In genomic region chr5:58060971-58061370, GRCh38 we compare ENCODE assay signal across 17 cellular contexts.
DNase-seq lines count a peak whose midpoint lies in the region; ATAC-seq, FAIRE-seq and TF ChIP-seq lines count a peak whose summit lies in the region.
"Had no signal": no experiment of that assay in that cellular context is flagged by ENCODE, and none has a peak within 500 bp of the region (broad histone marks: within the 10 kb centered on the region; RNA-seq: fewer than 3 reads in every experiment).

No MANE protein-coding gene starts in this region.

- FAIRE-seq in GM12891 (lab: Jason Lieb, UNC), result no peak
- FAIRE-seq: GM12892, pancreas had no signal

- H3K36me3 ChIP-seq in RWPE2 (ENCODE audit: low read depth), result no peaks in the 10 kb centered on the region
- no peaks in the 10 kb centered on the region for H3K36me3 ChIP-seq in gastrocnemius medialis
- H3K36me3 ChIP-seq: BLaER1 treated with 17β-estradiol and CSF1 and Interleukin-3, amounts not matched to agents 10 nM and 100 nM; pancreas; suprapubic skin had no signal

- in situ Hi-C loops in gastrocnemius medialis (cut with MboI; ENCODE audit: low sequenced_read_pairs in 4 of 4), result no loop called here

- DNase-seq in ELR (ENCODE audit: low read depth) (peak; percentile 39), RWPE2 (ENCODE audit: low spot score) (no peak), fibroblast of villous mesenchyme (ENCODE audit: low read depth) (peak; percentile 29), omental fat pad (ENCODE audit: low spot score) (no peak), NCI-H748 treated with DMSO at 0.1 percent for 48 hours (lab: John Stamatoyannopoulos, UW) (no peak), GM12891 (ENCODE audit: insufficient read length, low spot score) (no peak), gastrocnemius medialis (no peak)
- DNase-seq in activated naive CD4-positive, alpha-beta T cell treated with Interleukin-2 at 50 U/mL for 16 hours, result no peak
- DNase-seq: activated CD4-positive, alpha-beta T cell treated with anti-CD3 and anti-CD28 coated beads for 1 hour; activated T-cell treated with anti-CD3 and anti-CD28 coated beads for 4 hours; NCI-H1694 treated with DMSO at 0.1 percent for 48 hours; NCI-H526; pancreas had no signal

- no peak overlapping the region for H3K27ac ChIP-seq in RWPE2 (ENCODE audit: poor library complexity, severe bottlenecking)
- no peak overlapping the region for H3K27ac ChIP-seq in gastrocnemius medialis
- H3K27ac ChIP-seq: BLaER1 treated with 17β-estradiol and CSF1 and Interleukin-3, amounts not matched to agents 10 nM and 100 nM; pancreas; suprapubic skin had no signal

- TF ChIP-seq POLR2A in GM12891 (IDR thresholded peaks at IDR 0.05; ENCODE audit: low read depth, low read length), result no peak
- no peak for TF ChIP-seq POLR2A in gastrocnemius medialis (IDR thresholded peaks at IDR 0.05)

- intact Hi-C loops in gastrocnemius medialis (cut with DNase I; ENCODE audit: low total_unique reads), result no loop called here

- no peaks in the 10 kb centered on the region for H3K27me3 ChIP-seq in RWPE2 (ENCODE audit: insufficient read depth, poor library complexity, severe bottlenecking)
- H3K27me3 ChIP-seq in gastrocnemius medialis, result no peaks in the 10 kb centered on the region
- H3K27me3 ChIP-seq: BLaER1 treated with 17β-estradiol and CSF1 and Interleukin-3, amounts not matched to agents 10 nM and 100 nM; pancreas; suprapubic skin had no signal

- no peaks in the 10 kb centered on the region for H3K9me3 ChIP-seq in RWPE2 (ENCODE audit: severe bottlenecking)
- no peaks in the 10 kb centered on the region for H3K9me3 ChIP-seq in gastrocnemius medialis
- H3K9me3 ChIP-seq: pancreas had no signal

- ATAC-seq in RWPE2 (ENCODE audit: low read depth) (peak; percentile 40; the same call in 1 of the 3 replicates), omental fat pad (ENCODE audit: low FRiP score) (peak; percentile 88), gastrocnemius medialis (no peak)

- no peak overlapping the region for H3K4me3 ChIP-seq in RWPE2 (ENCODE audit: severe bottlenecking)
- no peak overlapping the region for H3K4me3 ChIP-seq in fibroblast of villous mesenchyme (ENCODE audit: low read depth, low read length)
- no peak overlapping the region for H3K4me3 ChIP-seq in gastrocnemius medialis
- H3K4me3 ChIP-seq: BLaER1 treated with 17β-estradiol and CSF1 and Interleukin-3, amounts not matched to agents 10 nM and 100 nM; lung; pancreas; suprapubic skin had no signal

- H3K4me1 ChIP-seq in RWPE2 (ENCODE audit: insufficient read depth, poor library complexity, severe bottlenecking) (no peaks in the 10 kb centered on the region), gastrocnemius medialis (no peaks in the 10 kb centered on the region)
- H3K4me1 ChIP-seq: BLaER1 treated with 17β-estradiol and CSF1 and Interleukin-3, amounts not matched to agents 10 nM and 100 nM; pancreas; suprapubic skin had no signal

- TF ChIP-seq CTCF in RWPE2 (IDR thresholded peaks at IDR 0.05; ENCODE audit: poor library complexity, severe bottlenecking) (no peak), fibroblast of villous mesenchyme (IDR thresholded peaks at IDR 0.05; ENCODE audit: insufficient read depth, low read depth, low read length) (no peak), omental fat pad (IDR thresholded peaks at IDR 0.05) (no peak), gastrocnemius medialis (IDR thresholded peaks at IDR 0.05 in 4 of 5, conservative IDR thresholded peaks at IDR 0.05 in 1 of 5) (no peak)

TF ChIP-seq in GM12891, 5 proteins besides CTCF, POLR2A, EP300 and RAD21:
- TF ChIP-seq POLR2AphosphoS5 (IDR thresholded peaks at IDR 0.05; ENCODE audit: low read depth, low read length), result no peak
- TF ChIP-seq PAX5 (IDR thresholded peaks at IDR 0.05; ENCODE audit: insufficient read depth, low read length, severe bottlenecking), result no peak
- TF ChIP-seq SPI1 (IDR thresholded peaks at IDR 0.05; ENCODE audit: low read depth, low read length), result no peak
- no peak for TF ChIP-seq POU2F2 (IDR thresholded peaks at IDR 0.05; ENCODE audit: low read depth, low read length)
- no peak for TF ChIP-seq TAF1 (IDR thresholded peaks at IDR 0.05; ENCODE audit: low read depth, low read length)

Comparison
In these comparisons a context has a peak if more than half of its experiments do, and no peak if none do; other contexts are left out.
1. DNase-seq: peak in ELR (single experiment) and fibroblast of villous mesenchyme (single experiment); none in RWPE2 (single experiment), omental fat pad (single experiment), activated naive CD4-positive, alpha-beta T cell treated with Interleukin-2 at 50 U/mL for 16 hours (single experiment), NCI-H748 treated with DMSO at 0.1 percent for 48 hours (single experiment), GM12891 (single experiment) and gastrocnemius medialis (0 of 2).
2. ATAC-seq: peak in RWPE2 (single experiment) and omental fat pad (single experiment); none in gastrocnemius medialis (0 of 2).